In the genomic region with DNA sequence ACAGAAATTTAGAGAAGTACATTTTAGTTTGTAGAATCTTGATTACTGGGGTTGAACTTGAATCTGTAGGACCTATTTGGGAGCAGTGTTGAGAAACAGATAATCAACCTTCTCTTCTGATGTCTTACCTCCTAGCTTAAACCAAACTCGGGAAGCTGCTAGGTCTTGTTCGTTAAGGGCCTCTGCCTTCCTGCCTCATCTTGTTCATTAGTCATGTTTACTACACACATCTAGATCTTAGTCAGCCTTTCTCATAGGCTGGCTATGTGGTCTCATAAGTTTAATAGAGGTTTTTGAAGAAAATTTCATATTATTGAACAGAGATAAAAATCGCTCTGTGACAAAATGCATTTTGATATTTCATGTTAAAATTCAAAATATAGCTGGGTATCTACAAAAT, we compare ENCODE assay signal across 27 cellular contexts.
"Had no signal": no experiment of that assay in that cellular context is flagged by ENCODE, and none has a peak within 500 bp of the region (broad histone marks: within the 10 kb centered on the region; RNA-seq: fewer than 3 reads in every experiment).

No MANE protein-coding gene starts in this region.

- H3K9me3 Mint-ChIP-seq: activated naive CD4-positive, alpha-beta T cell treated with anti-CD3 and anti-CD28 coated beads, Interleukin-2, amount 50 U/mL, for 24 hours had no signal

- DNase-seq: activated CD4-positive, alpha-beta T cell treated with anti-CD3 and anti-CD28 coated beads for 48 hours; activated CD4-positive, alpha-beta T cell treated with anti-CD3 and anti-CD28 coated beads, Interleukin-2, amount 50 U/mL, for 4 hours; activated CD4-positive, CD25-positive, alpha-beta regulatory T cell treated with anti-CD3 and anti-CD28 coated beads, Interleukin-2, amount 50 U/mL, for 72 hours; activated CD8-positive, alpha-beta memory T cell treated with anti-CD3 and anti-CD28 coated beads, Interleukin-2, amount 50 U/mL, for 48 hours; activated CD8-positive, alpha-beta T cell treated with anti-CD3 and anti-CD28 coated beads, Interleukin-2, amount 10 ng/mL, durations not matched to agents 7 days and 5 days; activated effector memory CD4-positive, alpha-beta T cell treated with Interleukin-2 at 50 U/mL for 16 hours; activated naive CD4-positive, alpha-beta T cell; activated T-cell treated with anti-CD3 and anti-CD28 coated beads, Interleukin-2, amount 50 U/mL, for 1 hour; aorta; KG1; NCI-H1092 treated with DMSO at 0.1 percent for 48 hours; NCI-H1436; NCI-H1694 treated with DMSO at 0.1 percent for 48 hours; NCI-H2029 treated with DMSO at 0.1 percent for 48 hours; NCI-H345; NCI-H510A; NCI-H526 treated with DMSO at 0.1 percent for 48 hours; NCI-H82; Right ventricle myocardium superior; SJCRH30; SK-N-SH; SW 1271 had no signal

- H3K4me2 ChIP-seq: SK-N-SH had no signal

- H3K27me3 ChIP-seq: SJCRH30 had no signal

- H3K4me3 Mint-ChIP-seq: activated CD8-positive, alpha-beta T cell treated with anti-CD3 and anti-CD28 coated beads, Interleukin-2, amount 10 ng/mL, durations not matched to agents 7 days and 5 days; activated naive CD4-positive, alpha-beta T cell treated with anti-CD3 and anti-CD28 coated beads, Interleukin-2, amount 50 U/mL, for 24 hours; activated T-helper 1 cell treated with anti-CD3 and anti-CD28 coated beads, Interleukin-12 subunit alpha, Interleukin-12 subunit beta, Interleukin-2, Interleukin-4 antibody, amounts not matched to agents 30 ng/mL and 10 ng/mL and 1 ng/mL, durations not matched to agents 14 hours and 24 hours and 36 hours; central memory CD8-positive, alpha-beta T cell; T-helper 1 cell treated with Interleukin-12 subunit alpha and Interleukin-12 subunit beta and Interleukin-4 antibody, amounts not matched to agents 30 μg/mL and 1 μg/mL, for 36 hours; WTC11 had no signal

- H3K36me3 ChIP-seq: SJCRH30 had no signal

- H3K4me1 ChIP-seq: SJCRH30 had no signal

- H3K4me1 Mint-ChIP-seq: activated naive CD4-positive, alpha-beta T cell treated with anti-CD3 and anti-CD28 coated beads, Interleukin-2, amount 50 U/mL, for 24 hours; central memory CD8-positive, alpha-beta T cell had no signal

- H3K9me2 ChIP-seq: SK-N-SH had no signal

- H3K27ac ChIP-seq: SJCRH30 had no signal

- H3K27ac Mint-ChIP-seq: activated CD8-positive, alpha-beta T cell treated with anti-CD3 and anti-CD28 coated beads, Interleukin-2, amount 10 ng/mL, durations not matched to agents 7 days and 5 days; activated naive CD4-positive, alpha-beta T cell treated with anti-CD3 and anti-CD28 coated beads, Interleukin-2, amount 50 U/mL, for 24 hours; activated T-helper 1 cell treated with anti-CD3 and anti-CD28 coated beads, Interleukin-12 subunit alpha, Interleukin-12 subunit beta, Interleukin-2, Interleukin-4 antibody, amounts not matched to agents 30 ng/mL and 10 ng/mL and 1 ng/mL, durations not matched to agents 14 hours and 24 hours and 36 hours; T-helper 1 cell treated with Interleukin-12 subunit alpha and Interleukin-12 subunit beta and Interleukin-4 antibody, amounts not matched to agents 30 μg/mL and 1 μg/mL, for 36 hours; WTC11 had no signal

- ATAC-seq: activated CD8-positive, alpha-beta T cell treated with anti-CD3 and anti-CD28 coated beads, Interleukin-2, amount 10 ng/mL, durations not matched to agents 7 days and 5 days; WTC11 had no signal

- H3K36me3 Mint-ChIP-seq: activated naive CD4-positive, alpha-beta T cell treated with anti-CD3 and anti-CD28 coated beads, Interleukin-2, amount 50 U/mL, for 24 hours had no signal

- H3K4me3 ChIP-seq: SJCRH30 had no signal

- H3K9ac ChIP-seq: SK-N-SH had no signal

- H3K27me3 Mint-ChIP-seq: activated naive CD4-positive, alpha-beta T cell treated with anti-CD3 and anti-CD28 coated beads, Interleukin-2, amount 50 U/mL, for 24 hours; central memory CD8-positive, alpha-beta T cell had no signal

- H3K9me3 ChIP-seq: SJCRH30, SK-N-SH had no signal
